In genomic region chr12:49094104-49094948, GRCh38 we compare ENCODE assay signal across 9 cellular contexts. TPM values are rescaled to one million over a fixed set of nuclear protein-coding genes. Genes with fewer than 3 reads are reported as not detected.
DNase-seq lines count a peak whose midpoint lies in the region; ATAC-seq, FAIRE-seq and TF ChIP-seq lines count a peak whose summit lies in the region.
"Had no signal": no experiment of that assay in that cellular context is flagged by ENCODE, and none has a peak within 500 bp of the region (broad histone marks: within the 10 kb centered on the region; RNA-seq: fewer than 3 reads in every experiment).

TSS of gene DHH (minus strand) at chr12:49094801. CDS start at chr12:49094512, 289 bp downstream.

- CTCF ChIA-PET in MCF 10A (lab: Yijun Ruan, JAX), result interaction anchor here (0.7 to 1.7 kb wide), 10 partner anchors 8 to 198 kb away, joined by 3 to 11 read pairs (median 4); no protein-coding TSS in a partner anchor

- intact Hi-C loops in breast epithelium (cut with DNase I; ENCODE audit: low total_unique reads) (no loop called here), MCF 10A (cut with micrococcal nuclease) (no loop called here), left colon (cut with DNase I, micrococcal nuclease) (no loop called here)

- TF ChIP-seq CTCF in breast epithelium (IDR thresholded peaks at IDR 0.05) (no peak), MCF 10A (IDR thresholded peaks at IDR 0.05; ENCODE audit: unreplicated experiment) (no peak), type B pancreatic cell (conservative IDR thresholded peaks at IDR 0.05) (no peak)

- H3K4me3 ChIP-seq in breast epithelium, result peak within 1 kb of the TSS; percentile 23 to 62 (median 32)

- peaks cover 5% of the 10 kb centered on the region for H3K4me1 Mint-ChIP-seq in MCF 10A (ENCODE audit: insufficient read depth, unreplicated experiment)
- peaks cover 38% of the 10 kb centered on the region for H3K4me1 Mint-ChIP-seq in activated naive CD8-positive, alpha-beta T cell (ENCODE audit: low read depth)
- peaks cover 9% of the 10 kb centered on the region for H3K4me1 Mint-ChIP-seq in type B pancreatic cell (ENCODE audit: unreplicated experiment)

- TF ChIP-seq POLR2A in breast epithelium (IDR thresholded peaks at IDR 0.05), result no peak
- TF ChIP-seq POLR2A in H54 (IDR thresholded peaks at IDR 0.05; ENCODE audit: low read depth, low read length), result no peak

- ATAC-seq in left colon, result peak; percentile 51

- POLR2A ChIA-PET in MCF 10A (lab: Yijun Ruan, JAX), result interaction anchor here (0.7 to 4.8 kb wide), 5 partner anchors 15 to 79 kb away, joined by 3 to 24 read pairs (median 6); partner anchors contain the start of genes LMBR1L and TUBA1B

- H3K27ac ChIP-seq in breast epithelium, result no peak within 1 kb of the TSS

- H3K36me3 Mint-ChIP-seq in MCF 10A (ENCODE audit: insufficient read depth, unreplicated experiment), result peaks cover 23% of the 10 kb centered on the region
- H3K36me3 Mint-ChIP-seq in activated naive CD8-positive, alpha-beta T cell, result peaks cover 3% of the 10 kb centered on the region
- peaks cover 15% of the 10 kb centered on the region for H3K36me3 Mint-ChIP-seq in type B pancreatic cell

- H3K4me1 ChIP-seq in breast epithelium, result peaks cover 18 to 27% of the 10 kb centered on the region in 2 donors

- H3K9me3 Mint-ChIP-seq in MCF 10A (ENCODE audit: unreplicated experiment) (no peaks in the 10 kb centered on the region), type B pancreatic cell (no peaks in the 10 kb centered on the region)
- no peaks in the 10 kb centered on the region for H3K9me3 Mint-ChIP-seq in activated naive CD8-positive, alpha-beta T cell (ENCODE audit: low read depth)

- H3K27me3 ChIP-seq in breast epithelium, result peaks cover 11 to 52% of the 10 kb centered on the region in 2 donors

- DNase-seq in breast epithelium (ENCODE audit: low spot score in 2 of 2), result no peak
- DNase-seq in MCF 10A (ENCODE audit: unreplicated experiment), result no peak
- peak in 1 of 2 donors; percentile 35 for DNase-seq in left colon
- DNase-seq in type B pancreatic cell (ENCODE audit: extremely low spot score, unreplicated experiment), result no peak
- no peak for DNase-seq in cerebellar nuclear complex (lab: John Stamatoyannopoulos, UW)
- DNase-seq in A172 (ENCODE audit: low spot score), result no peak
- no peak for DNase-seq in H54 (ENCODE audit: insufficient read length, low spot score)

- no peaks in the 10 kb centered on the region for H3K36me3 ChIP-seq in breast epithelium

- H3K4me3 Mint-ChIP-seq in MCF 10A (ENCODE audit: unreplicated experiment) (no peak within 1 kb of the TSS), type B pancreatic cell (peak within 1 kb of the TSS; percentile 35)
- H3K4me3 Mint-ChIP-seq in activated naive CD8-positive, alpha-beta T cell, result peak within 1 kb of the TSS; percentile 47

- H3K27ac Mint-ChIP-seq in MCF 10A (ENCODE audit: low read depth, unreplicated experiment), result no peak within 1 kb of the TSS
- H3K27ac Mint-ChIP-seq in activated naive CD8-positive, alpha-beta T cell, result no peak within 1 kb of the TSS
- peak within 1 kb of the TSS; percentile 6 for H3K27ac Mint-ChIP-seq in type B pancreatic cell

- no peaks in the 10 kb centered on the region for H3K9me3 ChIP-seq in breast epithelium

- no peak for FAIRE-seq in H54 (lab: Jason Lieb, UNC)
- FAIRE-seq: islet of Langerhans had no signal

- BruUV-seq in MCF 10A (replicated peaks; lab: Mats Ljungman, UMichigan), result no TSS peak

- H3K27me3 Mint-ChIP-seq in MCF 10A (ENCODE audit: insufficient read depth, unreplicated experiment) (no peaks in the 10 kb centered on the region), type B pancreatic cell (peaks cover 68% of the 10 kb centered on the region)
- peaks cover 22% of the 10 kb centered on the region for H3K27me3 Mint-ChIP-seq in activated naive CD8-positive, alpha-beta T cell

RNA-seq across cellular contexts. Expression of gene DHH, which starts in this region (rescaled TPM):
- total RNA-seq in breast epithelium (1 to 10 TPM in 2 of 3 donors, under 1 TPM in 1; 0.29 to 1.6 (median 1.4) TPM), MCF 10A (2022) (not detected in 2 replicates), left colon (under 1 TPM; 0.31 to 0.50 TPM), type B pancreatic cell (ENCODE audit: low replicate concordance) (0.56 TPM in 1 of 2 replicates, not detected in the other)
- total RNA-seq in A172 (2014; rRNA removed; shearing (Covaris generic)), result not detected in 2 replicates

Comparison
In these comparisons a context has a peak if more than half of its experiments do, and no peak if none do; other contexts are left out.
1. Peak in ATAC-seq in left colon; RNA of the gene not detected or under 1 TPM.